In the genomic region with DNA sequence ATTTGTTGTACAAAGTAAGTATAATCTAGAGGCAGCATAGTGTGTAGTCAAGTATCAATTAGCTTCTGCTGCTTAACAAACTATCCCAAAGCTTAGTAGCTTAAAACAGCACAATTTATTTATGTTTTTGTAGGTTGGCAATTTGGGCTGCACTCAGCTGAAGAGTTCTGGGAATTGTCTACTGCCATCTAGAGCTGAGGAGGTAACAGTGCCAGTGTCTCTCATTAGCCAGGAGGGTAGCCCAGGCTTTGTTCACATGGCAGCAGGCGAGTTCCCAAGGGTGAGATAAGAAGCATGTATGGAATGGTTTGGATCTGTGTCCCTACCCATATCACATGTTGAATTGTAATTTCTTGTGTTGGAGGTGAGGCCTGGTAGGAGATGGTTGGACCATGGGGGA, we compare ENCODE assay signal across 1 cellular context.
TF ChIP-seq lines count a peak whose summit lies in the region.

No MANE protein-coding gene starts in this region.

TF ChIP-seq in K562, 482 proteins besides CTCF, POLR2A, EP300 and RAD21 (continued from another document):
- TF ChIP-seq, protein P1, sequence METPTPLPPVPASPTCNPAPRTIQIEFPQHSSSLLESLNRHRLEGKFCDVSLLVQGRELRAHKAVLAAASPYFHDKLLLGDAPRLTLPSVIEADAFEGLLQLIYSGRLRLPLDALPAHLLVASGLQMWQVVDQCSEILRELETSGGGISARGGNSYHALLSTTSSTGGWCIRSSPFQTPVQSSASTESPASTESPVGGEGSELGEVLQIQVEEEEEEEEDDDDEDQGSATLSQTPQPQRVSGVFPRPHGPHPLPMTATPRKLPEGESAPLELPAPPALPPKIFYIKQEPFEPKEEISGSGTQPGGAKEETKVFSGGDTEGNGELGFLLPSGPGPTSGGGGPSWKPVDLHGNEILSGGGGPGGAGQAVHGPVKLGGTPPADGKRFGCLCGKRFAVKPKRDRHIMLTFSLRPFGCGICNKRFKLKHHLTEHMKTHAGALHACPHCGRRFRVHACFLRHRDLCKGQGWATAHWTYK (CRISPR knock-in tag; IDR thresholded peaks at IDR 0.05), result no peak
- TF ChIP-seq HSF4 (CRISPR knock-in tag; IDR thresholded peaks at IDR 0.05; ENCODE audit: borderline replicate concordance) (no peak), RBM14 (IDR thresholded peaks at IDR 0.05; ENCODE audit: borderline replicate concordance, insufficient read depth, low read depth, low read length) (no peak), THRB (CRISPR knock-in tag; conservative IDR thresholded peaks at IDR 0.05) (no peak), SOX6 (IDR thresholded peaks at IDR 0.05) (no peak)
